ENCODE assay signal across 15 cellular contexts in genomic region chr17:83100220-83100852, GRCh38. TPM values are rescaled to one million over a fixed set of nuclear protein-coding genes. Genes with fewer than 3 reads are reported as not detected.
DNase-seq lines count a peak whose midpoint lies in the region; ATAC-seq, FAIRE-seq and TF ChIP-seq lines count a peak whose summit lies in the region.
"Had no signal": no experiment of that assay in that cellular context is flagged by ENCODE, and none has a peak within 500 bp of the region (broad histone marks: within the 10 kb centered on the region; RNA-seq: fewer than 3 reads in every experiment).

No MANE protein-coding gene starts in this region.

- peak overlapping the region; percentile 42; the same call in 1 of the 2 replicates for H3K27ac ChIP-seq in SK-N-MC
- peak overlapping the region; percentile 19 to 80 (median 66) for H3K27ac ChIP-seq in pancreas
- no peak overlapping the region for H3K27ac ChIP-seq in small intestine (ENCODE audit: low read depth in 1 of 2, low read length in 1 of 2)

- H3K27me3 ChIP-seq in pancreas (no peaks in the 10 kb centered on the region), small intestine (ENCODE audit: control insufficient read depth in 2 of 2, insufficient read depth in 2 of 2, low read length in 2 of 2) (no peaks in the 10 kb centered on the region)

- no peaks in the 10 kb centered on the region for H3K9me3 ChIP-seq in SK-N-MC (ENCODE audit: low read depth, low read length)
- H3K9me3 ChIP-seq in pancreas, result no peaks in the 10 kb centered on the region
- H3K9me3 ChIP-seq in small intestine (ENCODE audit: control insufficient read depth, low read depth), result no peaks in the 10 kb centered on the region

- no peak for FAIRE-seq in pancreas (lab: Jason Lieb, UNC)
- no peak for FAIRE-seq in small intestine (lab: Jason Lieb, UNC)

- peak; percentile 40 for DNase-seq in CD1c-positive myeloid dendritic cell (ENCODE audit: extremely low spot score)
- no peak for DNase-seq in SK-N-MC (ENCODE audit: low read depth, low spot score)
- peak; percentile 64 for DNase-seq in fibroblast of the aortic adventitia (ENCODE audit: low read depth)
- peak in 3 of 6 donors; percentile 45 to 60 (median 49) for DNase-seq in pancreas
- DNase-seq in small intestine, result no peak
- DNase-seq: activated CD4-positive, alpha-beta T cell treated with anti-CD3 and anti-CD28 coated beads, Interleukin-2, amount 50 U/mL, for 48 hours; activated naive CD4-positive, alpha-beta T cell treated with anti-CD3 and anti-CD28 coated beads, Interleukin-2, amount 10 ng/mL, durations not matched to agents 7 days and 5 days; effector CD8-positive, alpha-beta T cell; Kasumi-1; NCI-H446 treated with DMSO at 0.1 percent for 48 hours; stimulated activated CD4-positive, alpha-beta T cell treated with anti-CD3 and anti-CD28 coated beads, Interleukin-1b, Interleukin-23, amount 100 ng/mL, for 48 hours; stimulated activated naive CD8-positive, alpha-beta T cell treated with anti-CD3 and anti-CD28 coated beads, Interleukin-15, Interleukin-2, amounts not matched to agents 100 U/mL and 50 U/mL, for 24 hours had no signal

- H3K4me1 ChIP-seq in pancreas (peaks cover 15 to 31% (median 29%) of the 10 kb centered on the region in 3 donors), small intestine (ENCODE audit: control insufficient read depth in 2 of 2, insufficient read depth in 1 of 2, low read depth in 1 of 2, low read length in 1 of 2) (peaks cover 0 to 6% of the 10 kb centered on the region in 2 donors)

- TF ChIP-seq CTCF in fibroblast of the aortic adventitia (IDR thresholded peaks at IDR 0.05; ENCODE audit: insufficient read depth, low read length) (no peak), pancreas (IDR thresholded peaks at IDR 0.05) (no peak)

- WGBS in pancreas, 2 donors, result 17 to 19% methylated on average over 23 to 24 of the region's 24 CpGs
- WGBS in small intestine, 3 donors, result 6 to 24% (median 8%) methylated on average over 22 to 24 of the region's 24 CpGs

- ATAC-seq in pancreas (peak in 3 of 4 donors; percentile 8 to 26 (median 12)), HG03565 (IDR thresholded peaks at IDR 0.05; ENCODE audit: unreplicated experiment) (no peak), GM18502 (IDR thresholded peaks at IDR 0.05; ENCODE audit: poor library complexity, unreplicated experiment) (no peak), HG03095 (IDR thresholded peaks at IDR 0.05; ENCODE audit: unreplicated experiment) (no peak)

- peaks cover 11% of the 10 kb centered on the region; the same call in 1 of the 2 replicates for H3K36me3 ChIP-seq in SK-N-MC (ENCODE audit: insufficient read depth, low read length)
- peaks cover 0 to 8% (median 1%) of the 10 kb centered on the region in 3 donors for H3K36me3 ChIP-seq in pancreas
- peaks cover 5 to 8% of the 10 kb centered on the region in 2 donors for H3K36me3 ChIP-seq in small intestine (ENCODE audit: control insufficient read depth in 2 of 2, insufficient read depth in 2 of 2, low read length in 2 of 2)

- intact Hi-C loops in pancreas (cut with DNase I), result no loop called here

- no peak overlapping the region for H3K9ac ChIP-seq in SK-N-MC (ENCODE audit: insufficient read length)

- H3K4me3 ChIP-seq in SK-N-MC (peak overlapping the region; percentile 36), fibroblast of the aortic adventitia (ENCODE audit: low read depth, low read length) (no peak overlapping the region), pancreas (peak overlapping the region in 1 of 4 donors; percentile 25), small intestine (ENCODE audit: low read depth in 1 of 2, low read length in 2 of 2) (no peak overlapping the region)

RNA-seq across cellular contexts. Expression of gene METRNL, which starts 20.9 kb away (rescaled TPM):
- total RNA-seq in fibroblast of the aortic adventitia (ENCODE audit: low replicate concordance), result 77.4 and 105 TPM in 2 replicates
- total RNA-seq in pancreas, result 10 to 100 TPM; 11.1 to 28.3 (median 16.2) TPM
- polyA plus RNA-seq in pancreas, result 10 to 100 TPM; 18.9 to 20.8 TPM
- 100 to 1,000 TPM in 2 of 3 donors, 10 to 100 TPM in 1; 64.4 to 118 (median 112) TPM for polyA plus RNA-seq in small intestine

Comparison
In these comparisons a context has a peak if more than half of its experiments do, and no peak if none do; other contexts are left out.
1. DNase-seq: peak in CD1c-positive myeloid dendritic cell (single experiment) and fibroblast of the aortic adventitia (single experiment); none in SK-N-MC (single experiment) and small intestine (single experiment).
2. H3K27ac ChIP-seq: peak in SK-N-MC (single experiment) and pancreas (4 of 4); none in small intestine (0 of 2).
3. ATAC-seq: peak in pancreas (3 of 4); none in HG03565 (single experiment), GM18502 (single experiment) and HG03095 (single experiment).